In genomic region chr9:2427016-2427891, GRCh38 we compare ENCODE assay signal across 17 cellular contexts.
DNase-seq lines count a peak whose midpoint lies in the region; ATAC-seq, FAIRE-seq and TF ChIP-seq lines count a peak whose summit lies in the region.
"Had no signal": no experiment of that assay in that cellular context is flagged by ENCODE, and none has a peak within 500 bp of the region (broad histone marks: within the 10 kb centered on the region; RNA-seq: fewer than 3 reads in every experiment).

No MANE protein-coding gene starts in this region.

- POLR2A ChIA-PET in HepG2 (lab: Yijun Ruan, JAX): no interaction called here

- TF ChIP-seq POLR2A in adrenal gland (IDR thresholded peaks at IDR 0.05) (no peak), HepG2 (IDR thresholded peaks at IDR 0.05; ENCODE audit: insufficient read depth in 1 of 2, low read depth in 2 of 2, low read length in 2 of 2) (no peak)

- in situ Hi-C loops in HepG2 (cut with HindIII; ENCODE audit: extremely low pct_ligation_motif_present, low pct_unique_long_range_greater_than_20kb): no loop called here

- TF ChIP-seq EP300 in HepG2 (IDR thresholded peaks at IDR 0.05; ENCODE audit: low read depth in 2 of 2, low read length in 2 of 2) (no peak), HepG2 (CRISPR knock-in tag; IDR thresholded peaks at IDR 0.05; ENCODE audit: borderline replicate concordance) (no peak)

- no TSS peak for BruUV-seq in HepG2 (replicated peaks; lab: Mats Ljungman, UMichigan)

- H3K79me2 ChIP-seq in HepG2 (ENCODE audit: insufficient read depth, low read length): no peaks in the 10 kb centered on the region
- H3K79me2 ChIP-seq: parathyroid adenoma had no signal

- no peak overlapping the region; the same call in 1 of the 2 replicates for H3K4me2 ChIP-seq in HepG2 (ENCODE audit: low read depth, low read length)

- no peak overlapping the region for H3K27ac ChIP-seq in adrenal gland
- H3K27ac ChIP-seq in HepG2 (ENCODE audit: extremely low read length, insufficient read depth, low read length): no peak overlapping the region
- no peak overlapping the region for H3K27ac ChIP-seq in foreskin keratinocyte
- H3K27ac ChIP-seq: esophagus muscularis mucosa, parathyroid adenoma had no signal

- H3K27ac Mint-ChIP-seq in stimulated activated naive CD8-positive, alpha-beta T cell treated with anti-CD3 and anti-CD28 coated beads, Interleukin-15, amount 100 ng/mL, for 72 hours: no peak overlapping the region
- H3K27ac Mint-ChIP-seq: activated naive CD8-positive, alpha-beta T cell treated with anti-CD3 and anti-CD28 coated beads, Interleukin-2, amount 10 ng/mL, durations not matched to agents 7 days and 5 days had no signal

- no peak overlapping the region for H3K9ac ChIP-seq in HepG2 (ENCODE audit: insufficient read depth, low read depth, low read length)
- H3K9ac ChIP-seq: parathyroid adenoma had no signal

- H3K36me3 ChIP-seq in adrenal gland (replicated peaks in 1 of 2) (no peaks in the 10 kb centered on the region), HepG2 (replicated peaks in 1 of 2; ENCODE audit: control insufficient read depth in 1 of 2, insufficient read depth in 2 of 2, low read length in 2 of 2) (no peaks in the 10 kb centered on the region)
- H3K36me3 ChIP-seq: esophagus muscularis mucosa had no signal

- no peaks in the 10 kb centered on the region for H4K20me1 ChIP-seq in HepG2 (ENCODE audit: insufficient read depth, low read length)

- no peak for TF ChIP-seq RAD21 in HepG2 (CRISPR knock-in tag; IDR thresholded peaks at IDR 0.05)

- H3K4me3 Mint-ChIP-seq in stimulated activated naive CD8-positive, alpha-beta T cell treated with anti-CD3 and anti-CD28 coated beads, Interleukin-15, amount 100 ng/mL, for 72 hours: no peak overlapping the region
- H3K4me3 Mint-ChIP-seq: activated naive CD8-positive, alpha-beta T cell treated with anti-CD3 and anti-CD28 coated beads, Interleukin-2, amount 10 ng/mL, durations not matched to agents 7 days and 5 days had no signal

- H3K9me3 Mint-ChIP-seq in stimulated activated naive CD8-positive, alpha-beta T cell treated with anti-CD3 and anti-CD28 coated beads, Interleukin-15, amount 100 ng/mL, for 72 hours: no peaks in the 10 kb centered on the region
- H3K9me3 Mint-ChIP-seq: activated naive CD8-positive, alpha-beta T cell treated with anti-CD3 and anti-CD28 coated beads, Interleukin-2, amount 10 ng/mL, durations not matched to agents 7 days and 5 days had no signal

- peak; percentile 60 for DNase-seq in COLO668 (lab: John Stamatoyannopoulos, UW; ENCODE audit: unreplicated experiment)
- peak; percentile 96 for DNase-seq in NCI-H187 treated with DMSO at 0.1 percent for 48 hours (lab: John Stamatoyannopoulos, UW)
- peak in 5 of 7 donors; percentile 23 to 54 (median 32) for DNase-seq in adrenal gland
- DNase-seq in HepG2 (ENCODE audit: low spot score): no peak
- no peak for DNase-seq in foreskin keratinocyte
- no peak for DNase-seq in cerebellar cortex (ENCODE audit: low spot score)
- DNase-seq in nucleus accumbens (lab: John Stamatoyannopoulos, UW): no peak
- DNase-seq in stimulated activated naive CD8-positive, alpha-beta T cell treated with anti-CD3 and anti-CD28 coated beads, Interleukin-15, amount 100 ng/mL, for 72 hours: no peak
- DNase-seq: activated CD4-positive, alpha-beta T cell treated with anti-CD3 and anti-CD28 coated beads for 1 hour; activated naive CD8-positive, alpha-beta T cell treated with anti-CD3 and anti-CD28 coated beads, Interleukin-2, amount 10 ng/mL, durations not matched to agents 7 days and 5 days; DND-41; NCI-H2171; T-helper 1 cell had no signal

- H3K4me1 Mint-ChIP-seq in stimulated activated naive CD8-positive, alpha-beta T cell treated with anti-CD3 and anti-CD28 coated beads, Interleukin-15, amount 100 ng/mL, for 72 hours: no peaks in the 10 kb centered on the region
- H3K4me1 Mint-ChIP-seq: activated naive CD8-positive, alpha-beta T cell treated with anti-CD3 and anti-CD28 coated beads, Interleukin-2, amount 10 ng/mL, durations not matched to agents 7 days and 5 days had no signal

- H3K27me3 ChIP-seq in adrenal gland (no peaks in the 10 kb centered on the region), HepG2 (ENCODE audit: control insufficient read depth in 1 of 2, insufficient read depth in 2 of 2, low read length in 2 of 2) (no peaks in the 10 kb centered on the region), foreskin keratinocyte (peaks cover 15% of the 10 kb centered on the region)
- H3K27me3 ChIP-seq: esophagus muscularis mucosa had no signal

- CTCF ChIA-PET in HepG2 (lab: Yijun Ruan, JAX; ENCODE audit: low intra/inter-chr PET ratio, low total read pairs): no interaction called here

- 66 to 76% (median 72%) methylated on average over 10 of the region's 10 CpGs for WGBS in adrenal gland, 4 donors
- 14% methylated on average over 10 of the region's 10 CpGs for WGBS in HepG2 (ENCODE audit: low lambda C conversion rate)

- intact Hi-C loops in adrenal gland (cut with DNase I): no loop called here
- intact Hi-C loops in HepG2 (cut with micrococcal nuclease; ENCODE audit: unreplicated experiment): no loop called here

- H3K4me3 ChIP-seq in adrenal gland: no peak overlapping the region
- no peak overlapping the region for H3K4me3 ChIP-seq in HepG2 (replicated peaks in 1 of 3; ENCODE audit: insufficient read depth in 1 of 3, low read depth in 2 of 3, low read length in 3 of 3)
- H3K4me3 ChIP-seq: esophagus muscularis mucosa, GM12878 had no signal

- TF ChIP-seq CTCF in adrenal gland (IDR thresholded peaks at IDR 0.05) (no peak), HepG2 (CRISPR knock-in tag; IDR thresholded peaks at IDR 0.05) (no peak), foreskin keratinocyte (conservative IDR thresholded peaks at IDR 0.05) (no peak)

- FAIRE-seq in HepG2 (lab: Jason Lieb, UNC): no peak
- FAIRE-seq: GM12878 had no signal

- H3K9me3 ChIP-seq in adrenal gland (replicated peaks in 1 of 3) (no peaks in the 10 kb centered on the region), HepG2 (ENCODE audit: low read length) (no peaks in the 10 kb centered on the region)
- H3K9me3 ChIP-seq: esophagus muscularis mucosa had no signal

- no peak overlapping the region for H2AFZ ChIP-seq in HepG2 (ENCODE audit: low read length)
- H2AFZ ChIP-seq: parathyroid adenoma had no signal

- peaks cover under 1% of the 10 kb centered on the region for H3K27me3 Mint-ChIP-seq in stimulated activated naive CD8-positive, alpha-beta T cell treated with anti-CD3 and anti-CD28 coated beads, Interleukin-15, amount 100 ng/mL, for 72 hours

- no peaks in the 10 kb centered on the region for H3K4me1 ChIP-seq in adrenal gland (replicated peaks in 1 of 2)
- no peaks in the 10 kb centered on the region for H3K4me1 ChIP-seq in HepG2 (ENCODE audit: insufficient read depth, low read length)
- H3K4me1 ChIP-seq in foreskin keratinocyte: no peaks in the 10 kb centered on the region
- H3K4me1 ChIP-seq: parathyroid adenoma had no signal

- peak; percentile 53; the same call in 2 of the 3 replicates for ATAC-seq in HepG2
- ATAC-seq in foreskin keratinocyte: no peak
- no peak for ATAC-seq in stimulated activated naive CD8-positive, alpha-beta T cell treated with anti-CD3 and anti-CD28 coated beads, Interleukin-15, amount 100 ng/mL, for 72 hours
- ATAC-seq: GM12878, Panc1 had no signal

TF ChIP-seq in HepG2, 621 proteins besides CTCF, POLR2A, EP300 and RAD21 (continues in another document):
- TF ChIP-seq PHF20 (CRISPR knock-in tag; IDR thresholded peaks at IDR 0.05): no peak
- no peak for TF ChIP-seq EHMT2 (IDR thresholded peaks at IDR 0.05; ENCODE audit: borderline replicate concordance, low read depth, low read length)
- no peak for TF ChIP-seq TSC22D2 (CRISPR knock-in tag; IDR thresholded peaks at IDR 0.05; ENCODE audit: borderline replicate concordance)
- no peak for TF ChIP-seq HNRNPUL1 (IDR thresholded peaks at IDR 0.05; ENCODE audit: low read depth, low read length)
- TF ChIP-seq RARG (CRISPR knock-in tag; IDR thresholded peaks at IDR 0.05; ENCODE audit: low read depth): no peak
- no peak for TF ChIP-seq ZSCAN25 (CRISPR knock-in tag; IDR thresholded peaks at IDR 0.05)
- TF ChIP-seq ZFAT (CRISPR knock-in tag; conservative IDR thresholded peaks at IDR 0.05): no peak
- TF ChIP-seq RFXANK (CRISPR knock-in tag; IDR thresholded peaks at IDR 0.05): no peak
- no peak for TF ChIP-seq ARHGAP35 (CRISPR knock-in tag; IDR thresholded peaks at IDR 0.05; ENCODE audit: borderline replicate concordance)
- no peak for TF ChIP-seq ZNF800 (CRISPR knock-in tag; IDR thresholded peaks at IDR 0.05)
- no peak for TF ChIP-seq ETV5 (CRISPR knock-in tag; IDR thresholded peaks at IDR 0.05; ENCODE audit: borderline replicate concordance)
- no peak for TF ChIP-seq CCAR2 (optimal IDR thresholded peaks at IDR 0.05; ENCODE audit: low read depth, low read length)
- TF ChIP-seq FOXP4 (CRISPR knock-in tag; IDR thresholded peaks at IDR 0.05): no peak
- no peak for TF ChIP-seq YEATS4 (CRISPR knock-in tag; IDR thresholded peaks at IDR 0.05; ENCODE audit: borderline replicate concordance)

Comparison
In these comparisons a context has a peak if more than half of its experiments do, and no peak if none do; other contexts are left out.
1. DNase-seq: peak in COLO668 (single experiment), NCI-H187 treated with DMSO at 0.1 percent for 48 hours (single experiment) and adrenal gland (5 of 7); none in HepG2 (single experiment), foreskin keratinocyte (0 of 2), cerebellar cortex (single experiment), nucleus accumbens (0 of 56) and stimulated activated naive CD8-positive, alpha-beta T cell treated with anti-CD3 and anti-CD28 coated beads, Interleukin-15, amount 100 ng/mL, for 72 hours (0 of 2).